Comparison of ENCODE assay signal across 20 cellular contexts in the genomic region with DNA sequence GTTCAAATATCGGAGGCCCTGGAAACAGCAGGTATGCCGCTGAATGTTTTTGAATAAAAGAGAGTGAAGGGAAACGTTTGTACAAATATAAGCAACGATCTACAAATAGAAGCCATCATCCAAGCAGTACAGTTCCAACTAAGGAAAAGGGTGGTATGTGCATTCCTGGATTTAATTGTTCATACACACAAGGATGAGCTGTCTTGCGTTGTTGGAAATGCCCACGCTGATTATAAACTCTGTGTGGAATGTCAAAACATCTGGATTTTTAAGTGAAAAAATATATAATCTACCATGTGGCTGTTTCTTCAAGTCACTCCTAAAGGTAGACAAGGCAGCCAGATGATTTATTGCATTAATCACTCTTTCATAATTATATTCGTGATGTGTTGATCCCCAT.
A peak's percentile ranks its signal among the peaks of the same experiment; 100 is the strongest.
DNase-seq lines count a peak whose midpoint lies in the region; ATAC-seq and TF ChIP-seq lines count a peak whose summit lies in the region.
"Had no signal": no experiment of that assay in that cellular context is flagged by ENCODE, and none has a peak within 500 bp of the region (broad histone marks: within the 10 kb centered on the region; RNA-seq: fewer than 3 reads in every experiment).

No MANE protein-coding gene starts in this region.

- H3K14ac ChIP-seq in IMR-90 (replicated peaks; ENCODE audit: low read depth, low read length), result no peak overlapping the region

- no peaks in the 10 kb centered on the region for H3K9me2 ChIP-seq in PC-9 (ENCODE audit: insufficient read depth)

- H3K9me3 ChIP-seq in IMR-90 (ENCODE audit: control insufficient read depth, insufficient read depth, low read length) (no peaks in the 10 kb centered on the region), fibroblast of lung (ENCODE audit: control insufficient read depth, insufficient read depth, low read depth, low read length) (no peaks in the 10 kb centered on the region), left lung (no peaks in the 10 kb centered on the region), PC-9 (ENCODE audit: insufficient read depth, low read depth) (no peaks in the 10 kb centered on the region)
- H3K9me3 ChIP-seq: HAP-1 had no signal

- peak overlapping the region; percentile 18; the same call in 1 of the 2 replicates for H2AK5ac ChIP-seq in IMR-90 (ENCODE audit: low read depth, low read length)

- TF ChIP-seq CTCF in IMR-90 (conservative IDR thresholded peaks at IDR 0.05; ENCODE audit: low read depth, low read length), result no peak
- TF ChIP-seq CTCF in fibroblast of lung (conservative IDR thresholded peaks at IDR 0.05 in 1 of 2, IDR thresholded peaks at IDR 0.05 in 1 of 2; ENCODE audit: low read depth in 1 of 2, low read length in 2 of 2), result no peak
- TF ChIP-seq CTCF in left lung (IDR thresholded peaks at IDR 0.05), result no peak
- TF ChIP-seq CTCF in PC-9 (conservative IDR thresholded peaks at IDR 0.05), result no peak

- H3K18ac ChIP-seq in IMR-90 (ENCODE audit: low read depth, low read length), result no peak overlapping the region

- no peak for TF ChIP-seq RAD21 in IMR-90 (IDR thresholded peaks at IDR 0.05; ENCODE audit: low read length)

- H3F3A ChIP-seq in PC-9 (ENCODE audit: insufficient read depth, low read depth), result no peaks in the 10 kb centered on the region

- no peak overlapping the region for H3K23ac ChIP-seq in IMR-90 (ENCODE audit: low read depth, low read length)

- H2AFZ ChIP-seq in IMR-90 (replicated peaks; ENCODE audit: low read length, poor library complexity), result no peak overlapping the region
- no peak overlapping the region for H2AFZ ChIP-seq in fibroblast of lung (ENCODE audit: low read length)
- no peak overlapping the region for H2AFZ ChIP-seq in PC-9

- DNase-seq in GM03348 (ENCODE audit: low spot score), result peak; percentile 22
- no peak for DNase-seq in IMR-90
- DNase-seq in fibroblast of lung (ENCODE audit: low read depth in 2 of 2), result peak in 1 of 2 donors; percentile 8
- DNase-seq in GM19238 (ENCODE audit: insufficient read length, low spot score), result no peak
- DNase-seq in left lung, result no peak
- no peak for DNase-seq in PC-9
- no peak for DNase-seq in GOT3 (lab: John Stamatoyannopoulos, UW)
- DNase-seq: Calu3; KG1; MG63; NCI-H1105 treated with DMSO at 0.1 percent for 48 hours; NCI-H146; NCI-H1930; NCI-H2107; NCI-H526; NCI-H82; NK-92 treated with Interleukin-12 subunit alpha and Interleukin-12 subunit beta, amount 100 ng/mL, for 24 hours; SHP77 had no signal

- in situ Hi-C loops in IMR-90 (cut with MboI; ENCODE audit: low sequenced_read_pairs), result loop anchor here (10.0 kb wide), 1 partner anchor 61 kb away; no protein-coding TSS in a partner anchor

- no peak overlapping the region for H2AK9ac ChIP-seq in IMR-90 (replicated peaks; ENCODE audit: low read depth, low read length, poor library complexity)

- peak overlapping the region; percentile 43; the same call in 1 of the 2 replicates for H3K4ac ChIP-seq in IMR-90 (ENCODE audit: low read depth, low read length)

- H3K79me2 ChIP-seq in fibroblast of lung (ENCODE audit: control insufficient read depth, insufficient read depth, low read length) (no peaks in the 10 kb centered on the region), PC-9 (ENCODE audit: low read depth) (no peaks in the 10 kb centered on the region)

- no peak overlapping the region for H4K5ac ChIP-seq in IMR-90 (ENCODE audit: low read depth, low read length)

- H3K4me1 ChIP-seq in IMR-90 (ENCODE audit: control insufficient read depth, insufficient read depth, low read length), result peaks cover 2% of the 10 kb centered on the region; the same call in 1 of the 2 replicates
- peaks cover 3% of the 10 kb centered on the region for H3K4me1 ChIP-seq in fibroblast of lung (ENCODE audit: control insufficient read depth, extremely low read depth, insufficient read depth, low read length)
- H3K4me1 ChIP-seq in left lung, result no peaks in the 10 kb centered on the region
- no peaks in the 10 kb centered on the region for H3K4me1 ChIP-seq in PC-9 (replicated peaks; ENCODE audit: insufficient read depth)
- H3K4me1 ChIP-seq: HAP-1 had no signal

- H3K79me1 ChIP-seq in IMR-90 (ENCODE audit: low read depth in 1 of 2, low read length in 2 of 2), result no peaks in the 10 kb centered on the region

- no peak overlapping the region for H3K56ac ChIP-seq in IMR-90 (ENCODE audit: extremely low read depth, insufficient read depth, low read length)

- H3K4me2 ChIP-seq in IMR-90 (ENCODE audit: low read depth, low read length) (no peak overlapping the region; the same call in 1 of the 2 replicates), fibroblast of lung (ENCODE audit: extremely low read depth, insufficient read depth, low read length) (peak overlapping the region; percentile 52), PC-9 (no peak overlapping the region)

- intact Hi-C loops in IMR-90 (cut with micrococcal nuclease) (no loop called here), left lung (cut with DNase I) (no loop called here), PC-9 (cut with micrococcal nuclease; ENCODE audit: unreplicated experiment) (no loop called here)

- CTCF ChIA-PET in IMR-90 (lab: Yijun Ruan, JAX) (no interaction called here), PC-9 (lab: Charles Lee) (no interaction called here)

- H4K8ac ChIP-seq in IMR-90 (ENCODE audit: low read depth in 2 of 2, low read length in 2 of 2), result peak overlapping the region in 1 of 2 experiments; percentile 57; a peak in 2 of 4 replicates

- no peak overlapping the region for H3K9ac ChIP-seq in IMR-90 (ENCODE audit: low read depth, low read length)
- no peak overlapping the region for H3K9ac ChIP-seq in fibroblast of lung (ENCODE audit: insufficient read depth, low read length)

- 83% methylated on average over 1 of the region's 7 CpGs; no CpG with 5 or more reads in 1 of the 2 experiments for WGBS in IMR-90 (ENCODE audit: extremely low coverage in 2 of 2, insufficient read length in 1 of 2), 2 experiments

- H3K27ac ChIP-seq in IMR-90 (ENCODE audit: insufficient read depth, low read length) (no peak overlapping the region), fibroblast of lung (ENCODE audit: insufficient read depth, low read length) (no peak overlapping the region), left lung (no peak overlapping the region), PC-9 (no peak overlapping the region)
- H3K27ac ChIP-seq: RWPE1 had no signal

- peaks cover 6% of the 10 kb centered on the region; the same call in 1 of the 2 replicates for H3K9me1 ChIP-seq in IMR-90 (ENCODE audit: insufficient read depth, low read length)

- BruUV-seq in IMR-90 (replicated peaks; lab: Mats Ljungman, UMichigan), result no TSS peak
- BruUV-seq in PC-9 (replicated peaks; lab: Mats Ljungman, UMichigan), result no TSS peak

- ATAC-seq in IMR-90 (ENCODE audit: low read depth), result no peak
- no peak for ATAC-seq in left lung

- no peak overlapping the region; the same call in 2 of the 3 replicates for H2BK15ac ChIP-seq in IMR-90 (ENCODE audit: low read depth, low read length)

- dilution Hi-C loops in IMR-90 (cut with HindIII; ENCODE audit: low sequenced_read_pairs, unreplicated experiment), result no loop called here

- peak overlapping the region; percentile 52; the same call in 1 of the 2 replicates for H2BK20ac ChIP-seq in IMR-90 (ENCODE audit: low read depth, low read length)

- no peak for TF ChIP-seq POLR2A in IMR-90 (IDR thresholded peaks at IDR 0.05; ENCODE audit: low read depth, low read length)

- H3K36me3 ChIP-seq in IMR-90 (ENCODE audit: control insufficient read depth, insufficient read depth, low read length) (no peaks in the 10 kb centered on the region), fibroblast of lung (ENCODE audit: control insufficient read depth, insufficient read depth, low read length) (no peaks in the 10 kb centered on the region), left lung (no peaks in the 10 kb centered on the region), PC-9 (ENCODE audit: low read depth) (no peaks in the 10 kb centered on the region)
- H3K36me3 ChIP-seq: HAP-1, MG63 had no signal

- no peak overlapping the region for H4K91ac ChIP-seq in IMR-90 (ENCODE audit: insufficient read depth, low read depth, low read length)

- no peaks in the 10 kb centered on the region for H4K20me1 ChIP-seq in IMR-90 (ENCODE audit: insufficient read depth, low read length)
- no peaks in the 10 kb centered on the region for H4K20me1 ChIP-seq in fibroblast of lung (ENCODE audit: control insufficient read depth, extremely low read depth, insufficient read depth, low read length)
- H4K20me1 ChIP-seq in PC-9 (ENCODE audit: insufficient read depth), result no peaks in the 10 kb centered on the region

- no peak overlapping the region for H3K4me3 ChIP-seq in IMR-90 (ENCODE audit: insufficient read depth, low read depth, low read length)
- H3K4me3 ChIP-seq in fibroblast of lung (replicated peaks in 1 of 4; ENCODE audit: control extremely low read depth in 1 of 4, insufficient read depth in 1 of 4, low read depth in 3 of 4, low read length in 4 of 4), result no peak overlapping the region
- no peak overlapping the region for H3K4me3 ChIP-seq in left lung
- H3K4me3 ChIP-seq in PC-9, result no peak overlapping the region
- H3K4me3 ChIP-seq: HAP-1, MG63 had no signal

- H2BK5ac ChIP-seq in IMR-90 (ENCODE audit: low read depth, low read length, poor library complexity, severe bottlenecking), result no peak overlapping the region

- no peaks in the 10 kb centered on the region for H3K27me3 ChIP-seq in IMR-90 (ENCODE audit: control insufficient read depth, insufficient read depth, low read length)
- H3K27me3 ChIP-seq in fibroblast of lung (ENCODE audit: control insufficient read depth, insufficient read depth, low read length), result no peaks in the 10 kb centered on the region
- H3K27me3 ChIP-seq in left lung, result no peaks in the 10 kb centered on the region
- peaks cover 36% of the 10 kb centered on the region for H3K27me3 ChIP-seq in PC-9 (ENCODE audit: insufficient read depth, low read depth)
- H3K27me3 ChIP-seq: MG63 had no signal

- peak overlapping the region; percentile 9; the same call in 1 of the 2 replicates for H2BK120ac ChIP-seq in IMR-90 (ENCODE audit: low read depth, low read length)

- POLR2A ChIA-PET in IMR-90 (lab: Charles Lee; ENCODE audit: unreplicated experiment) (no interaction called here), PC-9 (lab: Charles Lee; ENCODE audit: unreplicated experiment) (no interaction called here)

TF ChIP-seq in IMR-90, 13 proteins besides CTCF, POLR2A, EP300 and RAD21 (continues in another document):
- TF ChIP-seq MAZ (IDR thresholded peaks at IDR 0.05; ENCODE audit: borderline replicate concordance, low read depth, low read length) (no peak), CEBPB (IDR thresholded peaks at IDR 0.05; ENCODE audit: low read depth, low read length) (no peak)
- TF ChIP-seq, protein P1, sequence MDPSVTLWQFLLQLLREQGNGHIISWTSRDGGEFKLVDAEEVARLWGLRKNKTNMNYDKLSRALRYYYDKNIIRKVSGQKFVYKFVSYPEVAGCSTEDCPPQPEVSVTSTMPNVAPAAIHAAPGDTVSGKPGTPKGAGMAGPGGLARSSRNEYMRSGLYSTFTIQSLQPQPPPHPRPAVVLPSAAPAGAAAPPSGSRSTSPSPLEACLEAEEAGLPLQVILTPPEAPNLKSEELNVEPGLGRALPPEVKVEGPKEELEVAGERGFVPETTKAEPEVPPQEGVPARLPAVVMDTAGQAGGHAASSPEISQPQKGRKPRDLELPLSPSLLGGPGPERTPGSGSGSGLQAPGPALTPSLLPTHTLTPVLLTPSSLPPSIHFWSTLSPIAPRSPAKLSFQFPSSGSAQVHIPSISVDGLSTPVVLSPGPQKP (IDR thresholded peaks at IDR 0.05; ENCODE audit: borderline replicate concordance, low read depth, low read length), result no peak
